26 cellular contexts compared by ENCODE assay signal in the genomic region with DNA sequence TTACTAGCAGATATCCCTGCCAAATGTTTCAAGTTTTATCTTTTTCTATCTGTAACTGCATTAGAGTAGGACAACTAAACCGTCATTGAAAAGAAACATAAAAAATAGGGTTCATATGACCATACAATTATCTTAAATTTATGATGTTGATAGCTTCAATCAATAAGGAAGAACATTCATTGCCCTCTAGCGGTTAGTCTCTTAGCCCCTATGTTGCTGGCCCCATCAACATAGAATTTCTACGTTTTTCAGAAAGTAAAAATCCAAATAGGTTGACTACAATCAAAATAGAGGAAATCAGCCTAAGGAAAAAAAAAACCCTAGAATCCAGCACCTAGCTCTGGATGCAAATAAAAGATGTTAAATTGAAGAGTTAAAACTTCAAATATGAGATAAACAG.
A peak's percentile ranks its signal among the peaks of the same experiment; 100 is the strongest.
DNase-seq lines count a peak whose midpoint lies in the region; ATAC-seq and TF ChIP-seq lines count a peak whose summit lies in the region.
"Had no signal": no experiment of that assay in that cellular context is flagged by ENCODE, and none has a peak within 500 bp of the region (broad histone marks: within the 10 kb centered on the region; RNA-seq: fewer than 3 reads in every experiment).

No MANE protein-coding gene starts in this region.

- H3K27me3 Mint-ChIP-seq in HFFc6 (ENCODE audit: insufficient read depth) (no peaks in the 10 kb centered on the region), neural progenitor cell (ENCODE audit: insufficient read depth, low read depth) (no peaks in the 10 kb centered on the region)
- H3K27me3 Mint-ChIP-seq: activated naive CD4-positive, alpha-beta T cell treated with anti-CD3 and anti-CD28 coated beads, Interleukin-2, amount 10 ng/mL, durations not matched to agents 7 days and 5 days had no signal

- H3K4me1 ChIP-seq in PC-9 (replicated peaks; ENCODE audit: insufficient read depth) (no peaks in the 10 kb centered on the region), neural progenitor cell (no peaks in the 10 kb centered on the region)
- H3K4me1 ChIP-seq: upper lobe of left lung had no signal

- POLR2A ChIA-PET in PC-9 (lab: Charles Lee; ENCODE audit: unreplicated experiment), result no interaction called here

- ATAC-seq in HG03135 (IDR thresholded peaks at IDR 0.05; ENCODE audit: unreplicated experiment) (no peak), HG03175 (IDR thresholded peaks at IDR 0.05; ENCODE audit: unreplicated experiment) (no peak)
- ATAC-seq: naive thymus-derived CD4-positive, alpha-beta T cell; T-cell had no signal

- peaks cover 5% of the 10 kb centered on the region; the same call in 1 of the 2 replicates for H3K9me3 Mint-ChIP-seq in HFFc6
- peaks cover 2% of the 10 kb centered on the region for H3K9me3 Mint-ChIP-seq in neural progenitor cell
- H3K9me3 Mint-ChIP-seq: activated naive CD4-positive, alpha-beta T cell treated with anti-CD3 and anti-CD28 coated beads, Interleukin-2, amount 10 ng/mL, durations not matched to agents 7 days and 5 days had no signal

- no peaks in the 10 kb centered on the region for H3K9me2 ChIP-seq in PC-9 (ENCODE audit: insufficient read depth)

- no peak overlapping the region for H3K4me2 ChIP-seq in PC-9
- no peak overlapping the region for H3K4me2 ChIP-seq in neural progenitor cell

- H3K36me3 ChIP-seq in PC-9 (ENCODE audit: low read depth), result no peaks in the 10 kb centered on the region
- H3K36me3 ChIP-seq in neural progenitor cell, result no peaks in the 10 kb centered on the region
- H3K36me3 ChIP-seq: upper lobe of left lung, WERI-Rb-1 had no signal

- H4K20me1 ChIP-seq in PC-9 (ENCODE audit: insufficient read depth), result no peaks in the 10 kb centered on the region
- no peaks in the 10 kb centered on the region for H4K20me1 ChIP-seq in neural progenitor cell (ENCODE audit: low read depth)

- H3K27me3 ChIP-seq in PC-9 (ENCODE audit: insufficient read depth, low read depth), result no peaks in the 10 kb centered on the region
- no peaks in the 10 kb centered on the region for H3K27me3 ChIP-seq in neural progenitor cell
- H3K27me3 ChIP-seq: upper lobe of left lung had no signal

- intact Hi-C loops in PC-9 (cut with micrococcal nuclease; ENCODE audit: unreplicated experiment), result no loop called here

- H3F3A ChIP-seq in PC-9 (ENCODE audit: insufficient read depth, low read depth) (no peaks in the 10 kb centered on the region), neural progenitor cell (ENCODE audit: low read depth) (no peaks in the 10 kb centered on the region)

- H3K4me1 Mint-ChIP-seq in HFFc6 (ENCODE audit: low read depth), result no peaks in the 10 kb centered on the region
- no peaks in the 10 kb centered on the region for H3K4me1 Mint-ChIP-seq in neural progenitor cell
- H3K4me1 Mint-ChIP-seq: activated naive CD4-positive, alpha-beta T cell treated with anti-CD3 and anti-CD28 coated beads, Interleukin-2, amount 10 ng/mL, durations not matched to agents 7 days and 5 days; naive thymus-derived CD4-positive, alpha-beta T cell; T-cell had no signal

- H3K4me3 ChIP-seq in PC-9, result no peak overlapping the region
- no peak overlapping the region for H3K4me3 ChIP-seq in neural progenitor cell
- H3K4me3 ChIP-seq: dorsolateral prefrontal cortex, skin epidermis, upper lobe of left lung had no signal

- DNase-seq in DMS 273 (lab: John Stamatoyannopoulos, UW; ENCODE audit: unreplicated experiment) (peak; percentile 1), DMS 273 treated with DMSO at 0.1 percent for 48 hours (lab: John Stamatoyannopoulos, UW) (no peak), HFFc6 (no peak), PC-9 (no peak), neural progenitor cell (ENCODE audit: low spot score) (no peak), DMS114 treated with DMSO at 0.1 percent for 48 hours (lab: John Stamatoyannopoulos, UW; ENCODE audit: unreplicated experiment) (no peak)
- DNase-seq: activated naive CD4-positive, alpha-beta T cell treated with anti-CD3 and anti-CD28 coated beads, Interleukin-2, amount 10 ng/mL, durations not matched to agents 7 days and 5 days; activated T-cell treated with anti-CD3 and anti-CD28 coated beads for 4 hours; anterior cingulate cortex; central memory CD4-positive, alpha-beta T cell; dorsolateral prefrontal cortex; erythroblast; mesenchymal stem cell; naive thymus-derived CD4-positive, alpha-beta T cell; NCI-H146; NCI-H226; NK-92 treated with Interleukin-12 subunit alpha and Interleukin-12 subunit beta, amount 100 ng/mL, for 24 hours; Right ventricle myocardium superior; stimulated activated CD4-positive, alpha-beta T cell treated with anti-CD3 and anti-CD28 coated beads, Interleukin-2, amount 100 ng/mL, for 48 hours; T-cell; upper lobe of left lung; WERI-Rb-1 had no signal

- H2AFZ ChIP-seq in PC-9 (no peak overlapping the region), neural progenitor cell (replicated peaks) (no peak overlapping the region)

- H3K9me3 ChIP-seq in PC-9 (ENCODE audit: insufficient read depth, low read depth) (no peaks in the 10 kb centered on the region), neural progenitor cell (ENCODE audit: low read depth) (no peaks in the 10 kb centered on the region)
- H3K9me3 ChIP-seq: upper lobe of left lung had no signal

- no peak overlapping the region for H3K27ac ChIP-seq in PC-9
- no peak overlapping the region for H3K27ac ChIP-seq in neural progenitor cell
- H3K27ac ChIP-seq: 22Rv1, dorsolateral prefrontal cortex, skin epidermis, upper lobe of left lung, WERI-Rb-1 had no signal

- H3K36me3 Mint-ChIP-seq in HFFc6 (ENCODE audit: low read depth) (no peaks in the 10 kb centered on the region), neural progenitor cell (no peaks in the 10 kb centered on the region)
- H3K36me3 Mint-ChIP-seq: activated naive CD4-positive, alpha-beta T cell treated with anti-CD3 and anti-CD28 coated beads, Interleukin-2, amount 10 ng/mL, durations not matched to agents 7 days and 5 days; naive thymus-derived CD4-positive, alpha-beta T cell; T-cell had no signal

- BruUV-seq in PC-9 (replicated peaks; lab: Mats Ljungman, UMichigan), result no TSS peak

- H3K4me3 Mint-ChIP-seq in HFFc6, result no peak overlapping the region
- H3K4me3 Mint-ChIP-seq in neural progenitor cell, result no peak overlapping the region
- H3K4me3 Mint-ChIP-seq: activated naive CD4-positive, alpha-beta T cell treated with anti-CD3 and anti-CD28 coated beads, Interleukin-2, amount 10 ng/mL, durations not matched to agents 7 days and 5 days; naive thymus-derived CD4-positive, alpha-beta T cell; T-cell had no signal

- no peak overlapping the region for H3K9ac ChIP-seq in neural progenitor cell

- H3K27ac Mint-ChIP-seq in HFFc6, result no peak overlapping the region
- H3K27ac Mint-ChIP-seq in neural progenitor cell, result no peak overlapping the region
- H3K27ac Mint-ChIP-seq: activated naive CD4-positive, alpha-beta T cell treated with anti-CD3 and anti-CD28 coated beads, Interleukin-2, amount 10 ng/mL, durations not matched to agents 7 days and 5 days; naive thymus-derived CD4-positive, alpha-beta T cell; T-cell had no signal

- CTCF ChIA-PET in PC-9 (lab: Charles Lee), result no interaction called here

- peak; percentile 29; the same call in 1 of the 2 replicates for TF ChIP-seq CTCF in HFFc6 (IDR thresholded peaks at IDR 0.05)
- TF ChIP-seq CTCF in PC-9 (conservative IDR thresholded peaks at IDR 0.05), result peak; percentile 39; the same call in 1 of the 2 replicates
- peak; percentile 40 for TF ChIP-seq CTCF in neural progenitor cell (IDR thresholded peaks at IDR 0.05)

- H3K79me2 ChIP-seq in PC-9 (ENCODE audit: low read depth), result no peaks in the 10 kb centered on the region
- no peaks in the 10 kb centered on the region for H3K79me2 ChIP-seq in neural progenitor cell (ENCODE audit: low read depth)
